26 cellular contexts compared by ENCODE assay signal in genomic region chrX:2699959-2700358, GRCh38. TPM values are rescaled to one million over a fixed set of nuclear protein-coding genes. Genes with fewer than 3 reads are reported as not detected.
DNase-seq lines count a peak whose midpoint lies in the region; ATAC-seq and TF ChIP-seq lines count a peak whose summit lies in the region.
"Had no signal": no experiment of that assay in that cellular context is flagged by ENCODE, and none has a peak within 500 bp of the region (broad histone marks: within the 10 kb centered on the region; RNA-seq: fewer than 3 reads in every experiment).

No MANE protein-coding gene starts in this region.

- intact Hi-C loops in activated CD8-positive, alpha-beta T cell treated with anti-CD3 and anti-CD28 coated beads for 36 hours (cut with micrococcal nuclease), result loop anchor here (5.0 kb wide), 1 partner anchor 53 kb away; no protein-coding TSS in a partner anchor
- intact Hi-C loops in CD4-positive, alpha-beta memory T cell (cut with micrococcal nuclease), result no loop called here
- intact Hi-C loops in activated T-helper 2 cell treated with anti-CD3 and anti-CD28 coated beads, Interferon-gamma antibody, Interleukin-2, Interleukin-4, amounts not matched to agents 10 μg/mL and 5 μg/mL and 100 μg/mL, durations not matched to agents 14 hours and 24 hours and 36 hours (cut with micrococcal nuclease), result loop anchor here (5.0 to 10.0 kb wide), 2 partner anchors 93 to 1045 kb away; no protein-coding TSS in a partner anchor

- no peaks in the 10 kb centered on the region for H3K27me3 ChIP-seq in CD4-positive, alpha-beta memory T cell (ENCODE audit: insufficient read depth, low read length)
- no peaks in the 10 kb centered on the region for H3K27me3 ChIP-seq in WERI-Rb-1 (ENCODE audit: insufficient read depth, low read depth, severe bottlenecking)

- no peak overlapping the region for H3K4me3 ChIP-seq in CD4-positive, alpha-beta memory T cell (ENCODE audit: low read length in 2 of 2)
- no peak overlapping the region for H3K4me3 ChIP-seq in WERI-Rb-1 (ENCODE audit: low read depth, low read length)
- H3K4me3 ChIP-seq: lung, psoas muscle, SK-N-MC had no signal

- H3K9me3 ChIP-seq in CD4-positive, alpha-beta memory T cell (ENCODE audit: control insufficient read depth in 1 of 2, low read length in 2 of 2), result no peaks in the 10 kb centered on the region
- H3K9me3 ChIP-seq in WERI-Rb-1 (ENCODE audit: severe bottlenecking), result no peaks in the 10 kb centered on the region
- H3K9me3 ChIP-seq: psoas muscle had no signal

- H3K4me3 Mint-ChIP-seq in activated CD8-positive, alpha-beta T cell treated with anti-CD3 and anti-CD28 coated beads for 36 hours, result no peak overlapping the region
- no peak overlapping the region for H3K4me3 Mint-ChIP-seq in activated CD8-positive, alpha-beta T cell treated with anti-CD3 and anti-CD28 coated beads, Interleukin-2, amount 10 ng/mL, durations not matched to agents 7 days and 5 days
- H3K4me3 Mint-ChIP-seq in CD4-positive, alpha-beta memory T cell, result peak overlapping the region in 5 of 8 donors; percentile 5 to 72 (median 38)
- H3K4me3 Mint-ChIP-seq in activated T-helper 2 cell treated with anti-CD3 and anti-CD28 coated beads, Interferon-gamma antibody, Interleukin-2, Interleukin-4, amounts not matched to agents 10 μg/mL and 5 μg/mL and 100 μg/mL, durations not matched to agents 14 hours and 24 hours and 36 hours (ENCODE audit: low read depth), result no peak overlapping the region
- no peak overlapping the region for H3K4me3 Mint-ChIP-seq in progenitor cell of endocrine pancreas (ENCODE audit: low read depth)
- H3K4me3 Mint-ChIP-seq: activated B cell treated with CpG ODN at 0.5 μM for 24 hours had no signal

- peak overlapping the region; percentile 62 for H3K27ac Mint-ChIP-seq in activated CD8-positive, alpha-beta T cell treated with anti-CD3 and anti-CD28 coated beads for 36 hours
- H3K27ac Mint-ChIP-seq in activated CD8-positive, alpha-beta T cell treated with anti-CD3 and anti-CD28 coated beads, Interleukin-2, amount 10 ng/mL, durations not matched to agents 7 days and 5 days, result no peak overlapping the region
- peak overlapping the region in 5 of 7 donors; percentile 32 to 93 (median 86) for H3K27ac Mint-ChIP-seq in CD4-positive, alpha-beta memory T cell
- peak overlapping the region; percentile 29 for H3K27ac Mint-ChIP-seq in activated T-helper 2 cell treated with anti-CD3 and anti-CD28 coated beads, Interferon-gamma antibody, Interleukin-2, Interleukin-4, amounts not matched to agents 10 μg/mL and 5 μg/mL and 100 μg/mL, durations not matched to agents 14 hours and 24 hours and 36 hours
- peak overlapping the region; percentile 33 for H3K27ac Mint-ChIP-seq in progenitor cell of endocrine pancreas
- H3K27ac Mint-ChIP-seq: activated B cell treated with CpG ODN at 0.5 μM for 24 hours had no signal

- no peak for ATAC-seq in activated CD8-positive, alpha-beta T cell treated with anti-CD3 and anti-CD28 coated beads for 36 hours
- no peak for ATAC-seq in activated CD8-positive, alpha-beta T cell treated with anti-CD3 and anti-CD28 coated beads, Interleukin-2, amount 10 ng/mL, durations not matched to agents 7 days and 5 days
- ATAC-seq in GM18511 (IDR thresholded peaks at IDR 0.05; ENCODE audit: unreplicated experiment), result no peak
- ATAC-seq: activated T-cell treated with anti-CD3 and anti-CD28 coated beads, Interleukin-2, amount 50 U/mL, for 4 hours; HCT116; HepG2; psoas muscle had no signal

- peaks cover 67% of the 10 kb centered on the region for H3K36me3 Mint-ChIP-seq in activated CD8-positive, alpha-beta T cell treated with anti-CD3 and anti-CD28 coated beads for 36 hours (ENCODE audit: low read depth)
- H3K36me3 Mint-ChIP-seq in activated CD8-positive, alpha-beta T cell treated with anti-CD3 and anti-CD28 coated beads, Interleukin-2, amount 10 ng/mL, durations not matched to agents 7 days and 5 days (ENCODE audit: low read depth), result peaks cover 78% of the 10 kb centered on the region
- H3K36me3 Mint-ChIP-seq in CD4-positive, alpha-beta memory T cell, result peaks cover 26 to 59% of the 10 kb centered on the region in 2 donors
- H3K36me3 Mint-ChIP-seq in activated T-helper 2 cell treated with anti-CD3 and anti-CD28 coated beads, Interferon-gamma antibody, Interleukin-2, Interleukin-4, amounts not matched to agents 10 μg/mL and 5 μg/mL and 100 μg/mL, durations not matched to agents 14 hours and 24 hours and 36 hours (ENCODE audit: low read depth), result peaks cover 91% of the 10 kb centered on the region
- peaks cover 23% of the 10 kb centered on the region for H3K36me3 Mint-ChIP-seq in progenitor cell of endocrine pancreas (ENCODE audit: insufficient read depth)

- TF ChIP-seq CTCF in activated CD8-positive, alpha-beta T cell treated with anti-CD3 and anti-CD28 coated beads for 36 hours (IDR thresholded peaks at IDR 0.05), result no peak
- no peak for TF ChIP-seq CTCF in progenitor cell of endocrine pancreas (IDR thresholded peaks at IDR 0.05; ENCODE audit: unreplicated experiment)
- no peak for TF ChIP-seq CTCF in WERI-Rb-1 (IDR thresholded peaks at IDR 0.05; ENCODE audit: low read depth, low read length)

- DNase-seq in activated CD8-positive, alpha-beta T cell treated with anti-CD3 and anti-CD28 coated beads for 36 hours, result no peak
- no peak for DNase-seq in activated CD8-positive, alpha-beta T cell treated with anti-CD3 and anti-CD28 coated beads, Interleukin-2, amount 10 ng/mL, durations not matched to agents 7 days and 5 days
- no peak for DNase-seq in CD4-positive, alpha-beta memory T cell
- DNase-seq in activated T-helper 2 cell treated with anti-CD3 and anti-CD28 coated beads, Interferon-gamma antibody, Interleukin-2, Interleukin-4, amounts not matched to agents 10 μg/mL and 5 μg/mL and 100 μg/mL, durations not matched to agents 14 hours and 24 hours and 36 hours (ENCODE audit: low spot score), result no peak
- DNase-seq in progenitor cell of endocrine pancreas (ENCODE audit: low spot score, unreplicated experiment) (no peak), hepatic stellate cell (ENCODE audit: low spot score) (no peak), WERI-Rb-1 (no peak)
- DNase-seq: activated B cell treated with CpG ODN at 0.5 μM for 24 hours; activated T-cell treated with anti-CD3 and anti-CD28 coated beads, Interleukin-2, amount 50 U/mL, for 4 hours; glutamatergic neuron; kidney glomerular epithelial cell; NCI-H1092; NCI-H1930; psoas muscle; stimulated activated CD8-positive, alpha-beta memory T cell treated with anti-CD3 and anti-CD28 coated beads, Interleukin-4, amount 100 ng/mL, for 48 hours; substantia nigra had no signal

- peaks cover 100% of the 10 kb centered on the region for H3K4me1 ChIP-seq in CD4-positive, alpha-beta memory T cell (ENCODE audit: insufficient read depth, low read length)

- H3K4me1 Mint-ChIP-seq in activated CD8-positive, alpha-beta T cell treated with anti-CD3 and anti-CD28 coated beads for 36 hours (ENCODE audit: low read depth), result peaks cover 95% of the 10 kb centered on the region
- peaks cover 98% of the 10 kb centered on the region for H3K4me1 Mint-ChIP-seq in activated CD8-positive, alpha-beta T cell treated with anti-CD3 and anti-CD28 coated beads, Interleukin-2, amount 10 ng/mL, durations not matched to agents 7 days and 5 days (ENCODE audit: low read depth)
- H3K4me1 Mint-ChIP-seq in CD4-positive, alpha-beta memory T cell, result peaks cover 77 to 100% (median 89%) of the 10 kb centered on the region in 4 donors
- H3K4me1 Mint-ChIP-seq in activated T-helper 2 cell treated with anti-CD3 and anti-CD28 coated beads, Interferon-gamma antibody, Interleukin-2, Interleukin-4, amounts not matched to agents 10 μg/mL and 5 μg/mL and 100 μg/mL, durations not matched to agents 14 hours and 24 hours and 36 hours (ENCODE audit: low read depth), result peaks cover 85% of the 10 kb centered on the region
- peaks cover 37% of the 10 kb centered on the region for H3K4me1 Mint-ChIP-seq in progenitor cell of endocrine pancreas (ENCODE audit: low read depth)

- H3K36me3 ChIP-seq in CD4-positive, alpha-beta memory T cell (ENCODE audit: insufficient read depth, low read length), result peaks cover 9% of the 10 kb centered on the region
- no peaks in the 10 kb centered on the region for H3K36me3 ChIP-seq in WERI-Rb-1

- H3K27me3 Mint-ChIP-seq in activated CD8-positive, alpha-beta T cell treated with anti-CD3 and anti-CD28 coated beads for 36 hours, result no peaks in the 10 kb centered on the region
- no peaks in the 10 kb centered on the region for H3K27me3 Mint-ChIP-seq in activated CD8-positive, alpha-beta T cell treated with anti-CD3 and anti-CD28 coated beads, Interleukin-2, amount 10 ng/mL, durations not matched to agents 7 days and 5 days (ENCODE audit: low read depth)
- H3K27me3 Mint-ChIP-seq in CD4-positive, alpha-beta memory T cell, result no peaks in the 10 kb centered on the region
- H3K27me3 Mint-ChIP-seq in activated T-helper 2 cell treated with anti-CD3 and anti-CD28 coated beads, Interferon-gamma antibody, Interleukin-2, Interleukin-4, amounts not matched to agents 10 μg/mL and 5 μg/mL and 100 μg/mL, durations not matched to agents 14 hours and 24 hours and 36 hours (ENCODE audit: low read depth), result no peaks in the 10 kb centered on the region
- no peaks in the 10 kb centered on the region for H3K27me3 Mint-ChIP-seq in progenitor cell of endocrine pancreas
- H3K27me3 Mint-ChIP-seq: activated B cell treated with CpG ODN at 0.5 μM for 24 hours had no signal

- H3K27ac ChIP-seq in CD4-positive, alpha-beta memory T cell (ENCODE audit: low read depth, low read length), result no peak overlapping the region
- no peak overlapping the region for H3K27ac ChIP-seq in WERI-Rb-1
- H3K27ac ChIP-seq: C4-2B, epithelial cell of prostate, psoas muscle, SK-N-MC had no signal

- peaks cover 7% of the 10 kb centered on the region for H3K9me3 Mint-ChIP-seq in activated CD8-positive, alpha-beta T cell treated with anti-CD3 and anti-CD28 coated beads for 36 hours
- no peaks in the 10 kb centered on the region for H3K9me3 Mint-ChIP-seq in activated CD8-positive, alpha-beta T cell treated with anti-CD3 and anti-CD28 coated beads, Interleukin-2, amount 10 ng/mL, durations not matched to agents 7 days and 5 days (ENCODE audit: insufficient read depth)
- H3K9me3 Mint-ChIP-seq in CD4-positive, alpha-beta memory T cell, result peaks cover 0 to 6% (median 0%) of the 10 kb centered on the region in 8 donors
- peaks cover 6% of the 10 kb centered on the region for H3K9me3 Mint-ChIP-seq in activated T-helper 2 cell treated with anti-CD3 and anti-CD28 coated beads, Interferon-gamma antibody, Interleukin-2, Interleukin-4, amounts not matched to agents 10 μg/mL and 5 μg/mL and 100 μg/mL, durations not matched to agents 14 hours and 24 hours and 36 hours
- H3K9me3 Mint-ChIP-seq in progenitor cell of endocrine pancreas (ENCODE audit: low read depth), result peaks cover 7% of the 10 kb centered on the region
- H3K9me3 Mint-ChIP-seq: activated B cell treated with CpG ODN at 0.5 μM for 24 hours; activated T-cell treated with anti-CD3 and anti-CD28 coated beads, Interleukin-2, amount 50 U/mL, for 4 hours had no signal

- CTCF ChIA-PET in activated CD8-positive, alpha-beta T cell treated with anti-CD3 and anti-CD28 coated beads for 36 hours (lab: Charles Lee), result no interaction called here
- CTCF ChIA-PET in activated CD8-positive, alpha-beta T cell treated with anti-CD3 and anti-CD28 coated beads, Interleukin-2, amount 10 ng/mL, durations not matched to agents 7 days and 5 days (lab: Charles Lee), result no interaction called here
- CTCF ChIA-PET in CD4-positive, alpha-beta memory T cell (lab: Charles Lee; ENCODE audit: partially characterized antibody), result no interaction called here

- POLR2A ChIA-PET in activated CD8-positive, alpha-beta T cell treated with anti-CD3 and anti-CD28 coated beads for 36 hours (lab: Charles Lee), result no interaction called here
- POLR2A ChIA-PET in activated CD8-positive, alpha-beta T cell treated with anti-CD3 and anti-CD28 coated beads, Interleukin-2, amount 10 ng/mL, durations not matched to agents 7 days and 5 days (lab: Charles Lee), result no interaction called here
- POLR2A ChIA-PET in CD4-positive, alpha-beta memory T cell (lab: Charles Lee; ENCODE audit: partially characterized antibody), result no interaction called here

RNA-seq across cellular contexts. Expression of gene CD99, which starts 8.9 kb away (rescaled TPM):
- total RNA-seq in activated CD8-positive, alpha-beta T cell treated with anti-CD3 and anti-CD28 coated beads for 36 hours, result 100 to 1,000 TPM; 121 to 123 TPM
- 100 to 1,000 TPM; 208 to 219 TPM for total RNA-seq in activated CD8-positive, alpha-beta T cell treated with anti-CD3 and anti-CD28 coated beads, Interleukin-2, amount 10 ng/mL, durations not matched to agents 7 days and 5 days
- total RNA-seq in CD4-positive, alpha-beta memory T cell, result 100 to 1,000 TPM; 283 to 289 TPM
- polyA plus RNA-seq in CD4-positive, alpha-beta memory T cell, result 100 to 1,000 TPM; 388 to 400 TPM
- total RNA-seq in activated T-helper 2 cell treated with anti-CD3 and anti-CD28 coated beads, Interferon-gamma antibody, Interleukin-2, Interleukin-4, amounts not matched to agents 10 μg/mL and 5 μg/mL and 100 μg/mL, durations not matched to agents 14 hours and 24 hours and 36 hours, result 280 and 290 TPM in 2 replicates
- 328 and 362 TPM in 2 replicates for total RNA-seq in progenitor cell of endocrine pancreas

RNA-seq across cellular contexts. Expression of gene XG, which starts 51.9 kb away (rescaled TPM):
- total RNA-seq in activated CD8-positive, alpha-beta T cell treated with anti-CD3 and anti-CD28 coated beads for 36 hours, result not detected
- total RNA-seq in activated CD8-positive, alpha-beta T cell treated with anti-CD3 and anti-CD28 coated beads, Interleukin-2, amount 10 ng/mL, durations not matched to agents 7 days and 5 days, result not detected
- under 1 TPM in 1 of 2 experiments, not detected in 1; 0.32 TPM for total RNA-seq in CD4-positive, alpha-beta memory T cell
- polyA plus RNA-seq in CD4-positive, alpha-beta memory T cell, result not detected
- total RNA-seq in activated T-helper 2 cell treated with anti-CD3 and anti-CD28 coated beads, Interferon-gamma antibody, Interleukin-2, Interleukin-4, amounts not matched to agents 10 μg/mL and 5 μg/mL and 100 μg/mL, durations not matched to agents 14 hours and 24 hours and 36 hours, result not detected in 2 replicates
- total RNA-seq in progenitor cell of endocrine pancreas, result 1.2 and 2.4 TPM in 2 replicates
- total RNA-seq: activated B cell treated with CpG ODN at 0.5 μM for 24 hours; activated CD8-positive, alpha-beta memory T cell treated with anti-CD3 and anti-CD28 coated beads for 36 hours; activated T-cell treated with anti-CD3 and anti-CD28 coated beads, Interleukin-2, amount 50 U/mL, for 4 hours; cerebellum; HepG2; RPMI7951 had no signal
- polyA plus RNA-seq: HepG2 had no signal

Comparison
In these comparisons a context has a peak if more than half of its experiments do, and no peak if none do; other contexts are left out.
1. H3K4me3 Mint-ChIP-seq: peak in CD4-positive, alpha-beta memory T cell (5 of 8); none in activated CD8-positive, alpha-beta T cell treated with anti-CD3 and anti-CD28 coated beads for 36 hours (single experiment), activated CD8-positive, alpha-beta T cell treated with anti-CD3 and anti-CD28 coated beads, Interleukin-2, amount 10 ng/mL, durations not matched to agents 7 days and 5 days (single experiment), activated T-helper 2 cell treated with anti-CD3 and anti-CD28 coated beads, Interferon-gamma antibody, Interleukin-2, Interleukin-4, amounts not matched to agents 10 μg/mL and 5 μg/mL and 100 μg/mL, durations not matched to agents 14 hours and 24 hours and 36 hours (single experiment) and progenitor cell of endocrine pancreas (single experiment).